Comparison of ENCODE assay signal across 8 cellular contexts in genomic region chr9:95425910-95426551, GRCh38.
DNase-seq lines count a peak whose midpoint lies in the region; ATAC-seq and TF ChIP-seq lines count a peak whose summit lies in the region.

No MANE protein-coding gene starts in this region.

- no peaks in the 10 kb centered on the region for H3K27me3 Mint-ChIP-seq in activated naive CD4-positive, alpha-beta T cell treated with anti-CD3 and anti-CD28 coated beads for 36 hours (ENCODE audit: low read depth)

- peak overlapping the region; percentile 77 for H3K4me3 Mint-ChIP-seq in activated naive CD4-positive, alpha-beta T cell treated with anti-CD3 and anti-CD28 coated beads for 36 hours

- DNase-seq in activated naive CD4-positive, alpha-beta T cell treated with anti-CD3 and anti-CD28 coated beads for 36 hours, result peak; percentile 8
- no peak for DNase-seq in activated naive CD4-positive, alpha-beta T cell (lab: John Stamatoyannopoulos, UW)
- DNase-seq in NCI-H510A treated with DMSO at 0.1 percent for 48 hours (lab: John Stamatoyannopoulos, UW), result peak; percentile 63
- peak; percentile 64 for DNase-seq in colonic mucosa
- DNase-seq in hippocampal formation (lab: John Stamatoyannopoulos, UW), result no peak
- DNase-seq in NOMO-1 treated with dmso at 0.1 percent for 144 hours (lab: John Stamatoyannopoulos, UW; ENCODE audit: unreplicated experiment), result no peak

- peaks cover 10% of the 10 kb centered on the region for H3K36me3 Mint-ChIP-seq in activated naive CD4-positive, alpha-beta T cell treated with anti-CD3 and anti-CD28 coated beads for 36 hours (ENCODE audit: low read depth)

- H3K9me3 ChIP-seq in colonic mucosa, result peaks cover 4% of the 10 kb centered on the region
- peaks cover 16% of the 10 kb centered on the region for H3K9me3 ChIP-seq in muscle layer of colon (ENCODE audit: low read length)

- H3K4me1 ChIP-seq in colonic mucosa (no peaks in the 10 kb centered on the region), muscle layer of colon (ENCODE audit: insufficient read depth, low read length) (no peaks in the 10 kb centered on the region)

- no peak for ATAC-seq in GM18873 (IDR thresholded peaks at IDR 0.05; ENCODE audit: low FRiP score, unreplicated experiment)

- H3K9ac ChIP-seq in colonic mucosa (ENCODE audit: low read depth in 2 of 2, low read length in 2 of 2), result peak overlapping the region; percentile 54 to 70
- no peak overlapping the region for H3K9ac ChIP-seq in muscle layer of colon (ENCODE audit: low read length)

- no peaks in the 10 kb centered on the region for H3K27me3 ChIP-seq in colonic mucosa
- H3K27me3 ChIP-seq in muscle layer of colon (ENCODE audit: control insufficient read depth in 1 of 2, insufficient read depth in 2 of 2, low read length in 2 of 2), result no peaks in the 10 kb centered on the region

- H3K9me3 Mint-ChIP-seq in activated naive CD4-positive, alpha-beta T cell treated with anti-CD3 and anti-CD28 coated beads for 36 hours, result peaks cover 21% of the 10 kb centered on the region

- H3K36me3 ChIP-seq in colonic mucosa (no peaks in the 10 kb centered on the region), muscle layer of colon (ENCODE audit: insufficient read depth, low read length) (no peaks in the 10 kb centered on the region)

- H3K27ac Mint-ChIP-seq in activated naive CD4-positive, alpha-beta T cell treated with anti-CD3 and anti-CD28 coated beads for 36 hours, result no peak overlapping the region

- no peak for TF ChIP-seq CTCF in colonic mucosa (IDR thresholded peaks at IDR 0.05)

- peaks cover 10% of the 10 kb centered on the region for H3K4me1 Mint-ChIP-seq in activated naive CD4-positive, alpha-beta T cell treated with anti-CD3 and anti-CD28 coated beads for 36 hours (ENCODE audit: low read depth)

- H3K4me3 ChIP-seq in colonic mucosa, result peak overlapping the region; percentile 31
- H3K4me3 ChIP-seq in muscle layer of colon (ENCODE audit: low read depth in 1 of 2, low read length in 2 of 2), result peak overlapping the region in 1 of 2 donors; percentile 35

- H3K27ac ChIP-seq in colonic mucosa (peak overlapping the region; percentile 80), muscle layer of colon (ENCODE audit: low read depth, low read length) (peak overlapping the region; percentile 24)

- CTCF ChIA-PET in activated naive CD4-positive, alpha-beta T cell treated with anti-CD3 and anti-CD28 coated beads for 36 hours (lab: Charles Lee), result no interaction called here

- intact Hi-C loops in activated naive CD4-positive, alpha-beta T cell treated with anti-CD3 and anti-CD28 coated beads for 36 hours (cut with micrococcal nuclease), result loop anchor here (1.0 to 2.0 kb wide), 3 partner anchors 37 to 109 kb away; partner anchors contain the start of gene FANCC
- intact Hi-C loops in colonic mucosa (cut with DNase I), result no loop called here

Comparison
In these comparisons a context has a peak if more than half of its experiments do, and no peak if none do; other contexts are left out.
1. DNase-seq: peak in activated naive CD4-positive, alpha-beta T cell treated with anti-CD3 and anti-CD28 coated beads for 36 hours (single experiment), NCI-H510A treated with DMSO at 0.1 percent for 48 hours (single experiment) and colonic mucosa (single experiment); none in activated naive CD4-positive, alpha-beta T cell (0 of 4), hippocampal formation (0 of 2) and NOMO-1 treated with dmso at 0.1 percent for 144 hours (single experiment).